ENCODE assay signal across 31 cellular contexts in genomic region chr2:126714191-126714965, GRCh38. TPM values are rescaled to one million over a fixed set of nuclear protein-coding genes. Genes with fewer than 3 reads are reported as not detected.
DNase-seq lines count a peak whose midpoint lies in the region; ATAC-seq, FAIRE-seq and TF ChIP-seq lines count a peak whose summit lies in the region.
"Had no signal": no experiment of that assay in that cellular context is flagged by ENCODE, and none has a peak within 500 bp of the region (broad histone marks: within the 10 kb centered on the region; RNA-seq: fewer than 3 reads in every experiment).

No MANE protein-coding gene starts in this region.

- H2AK5ac ChIP-seq in H1 (ENCODE audit: low read depth, low read length) = no peak overlapping the region

- H3K4me1 ChIP-seq in H1 (replicated peaks in 1 of 4; ENCODE audit: control insufficient read depth in 3 of 4, insufficient read depth in 4 of 4, low read length in 3 of 4) = no peaks in the 10 kb centered on the region
- no peaks in the 10 kb centered on the region for H3K4me1 ChIP-seq in vagina

- H3K27me3 Mint-ChIP-seq in activated CD8-positive, alpha-beta memory T cell treated with anti-CD3 and anti-CD28 coated beads, Interleukin-2, amount 10 ng/mL, durations not matched to agents 7 days and 5 days = no peaks in the 10 kb centered on the region
- H3K27me3 Mint-ChIP-seq: activated naive CD4-positive, alpha-beta T cell treated with anti-CD3 and anti-CD28 coated beads, Interleukin-2, amount 50 U/mL, for 24 hours had no signal

- POLR2A ChIA-PET in H1 (lab: Charles Lee; ENCODE audit: partially characterized antibody) = interaction anchor here (1.1 kb wide), 1 partner anchor 10 kb away, joined by 5 read pairs; no protein-coding TSS in a partner anchor

- no peak overlapping the region for H3K18ac ChIP-seq in H1 (ENCODE audit: extremely low read depth, low read length)

- in situ Hi-C loops in ACHN (cut with HindIII; ENCODE audit: low pct_ligation_motif_present, low pct_unique_long_range_greater_than_20kb, low sequenced_read_pairs) = no loop called here

- H3K27me3 ChIP-seq in H1 (replicated peaks in 1 of 4; ENCODE audit: control insufficient read depth in 3 of 4, extremely low read depth in 1 of 4, insufficient read depth in 3 of 4, low read length in 3 of 4) (no peaks in the 10 kb centered on the region), vagina (no peaks in the 10 kb centered on the region)
- H3K27me3 ChIP-seq: cardiac muscle cell had no signal

- FAIRE-seq in H1 (lab: Jason Lieb, UNC) = no peak

- H2BK120ac ChIP-seq in H1 (replicated peaks; ENCODE audit: low read depth, low read length) = no peak overlapping the region

- TF ChIP-seq RAD21 in H1 (IDR thresholded peaks at IDR 0.05 in 1 of 2, conservative IDR thresholded peaks at IDR 0.05 in 1 of 2; ENCODE audit: low read depth in 2 of 2, low read length in 2 of 2) = no peak

- H3K9me3 Mint-ChIP-seq in activated CD8-positive, alpha-beta memory T cell treated with anti-CD3 and anti-CD28 coated beads, Interleukin-2, amount 10 ng/mL, durations not matched to agents 7 days and 5 days (ENCODE audit: low read depth) = no peaks in the 10 kb centered on the region
- H3K9me3 Mint-ChIP-seq: activated B cell treated with CpG ODN at 0.5 μM for 24 hours; activated naive CD4-positive, alpha-beta T cell treated with anti-CD3 and anti-CD28 coated beads, Interleukin-2, amount 50 U/mL, for 24 hours; dendritic cell treated with granulocyte-macrophage colony-stimulating factor and Interleukin-4, amounts not matched to agents 40 ng/mL and 50 ng/mL, for 4 days; immature natural killer cell; natural killer cell had no signal

- no peak overlapping the region for H2BK5ac ChIP-seq in H1 (ENCODE audit: low read depth, low read length)

- H3K23ac ChIP-seq in H1 (ENCODE audit: insufficient read length) = no peak overlapping the region

- no peak overlapping the region for H3K56ac ChIP-seq in H1 (replicated peaks; ENCODE audit: insufficient read length, low read depth, low read length)

- TF ChIP-seq POLR2A in H1 (IDR thresholded peaks at IDR 0.05; ENCODE audit: control extremely low read depth in 1 of 2, low read depth in 2 of 2, low read length in 2 of 2) = no peak
- TF ChIP-seq POLR2A in vagina (IDR thresholded peaks at IDR 0.05) = no peak

- peak; percentile 21 for DNase-seq in activated CD8-positive, alpha-beta memory T cell treated with anti-CD3 and anti-CD28 coated beads, Interleukin-2, amount 10 ng/mL, durations not matched to agents 7 days and 5 days
- no peak for DNase-seq in activated CD8-positive, alpha-beta memory T cell treated with anti-CD3 and anti-CD28 coated beads, Interleukin-2, amount 50 U/mL, for 48 hours
- peak in 1 of 2 experiments; percentile 11 for DNase-seq in H1 (ENCODE audit: low read depth in 1 of 2, low spot score in 2 of 2)
- peak; percentile 9 for DNase-seq in mucosa of gallbladder (ENCODE audit: low spot score)
- DNase-seq in vagina (ENCODE audit: extremely low spot score in 2 of 2) = peak; percentile 65 to 89
- no peak for DNase-seq in hepatic stellate cell (ENCODE audit: low spot score)
- DNase-seq in ACHN = no peak
- DNase-seq: 8988T; activated B cell treated with CpG ODN at 0.5 μM for 24 hours; activated CD4-positive, alpha-beta T cell treated with anti-CD3 and anti-CD28 coated beads, Interleukin-2, amount 50 U/mL, for 1 hour; anterior cingulate cortex; hypothalamus; immature natural killer cell; natural killer cell; NCI-H2029 treated with DMSO at 0.1 percent for 48 hours; NCI-H2227 treated with DMSO at 0.1 percent for 48 hours; NCI-H526 treated with DMSO at 0.1 percent for 48 hours; SIG-M5; stimulated activated CD4-positive, alpha-beta T cell treated with anti-CD3 and anti-CD28 coated beads, Interleukin-12 subunit alpha, Interleukin-12 subunit beta, amount 100 ng/mL, for 4 hours; stimulated activated CD4-positive, alpha-beta T cell treated with anti-CD3 and anti-CD28 coated beads, Interleukin-4, amount 100 ng/mL, for 1 hour; SW 1271; T1000 had no signal

- H3K4me3 ChIP-seq in H1 (ENCODE audit: extremely low read depth in 1 of 4, insufficient read depth in 2 of 4, low read depth in 3 of 4, low read length in 4 of 4) (no peak overlapping the region), vagina (no peak overlapping the region)
- H3K4me3 ChIP-seq: cardiac muscle cell had no signal

- no peaks in the 10 kb centered on the region for H3K36me3 Mint-ChIP-seq in activated CD8-positive, alpha-beta memory T cell treated with anti-CD3 and anti-CD28 coated beads, Interleukin-2, amount 10 ng/mL, durations not matched to agents 7 days and 5 days
- H3K36me3 Mint-ChIP-seq: activated naive CD4-positive, alpha-beta T cell treated with anti-CD3 and anti-CD28 coated beads, Interleukin-2, amount 50 U/mL, for 24 hours; mesothelial cell of epicardium; natural killer cell had no signal

- H3K4me2 ChIP-seq in H1 (ENCODE audit: insufficient read depth in 1 of 2, low read depth in 2 of 2, low read length in 2 of 2) = no peak overlapping the region

- H2AFZ ChIP-seq in H1 (ENCODE audit: low read length) = 0 out of 2 replicates have a peak overlapping the region, but pooled peaks have one; percentile 58

- CTCF ChIA-PET in activated CD8-positive, alpha-beta memory T cell treated with anti-CD3 and anti-CD28 coated beads, Interleukin-2, amount 10 ng/mL, durations not matched to agents 7 days and 5 days (lab: Charles Lee) = no interaction called here
- CTCF ChIA-PET in H1 (lab: Charles Lee; ENCODE audit: partially characterized antibody) = interaction anchor here (1.1 to 1.5 kb wide), 3 partner anchors 8 to 187 kb away, joined by 3 to 4 read pairs (median 3); no protein-coding TSS in a partner anchor

- H3K9me3 ChIP-seq in H1 (ENCODE audit: insufficient read depth in 2 of 2, low read depth in 1 of 2, low read length in 1 of 2) (0 out of 4 replicates have a peak, but pooled peaks cover 0 to 2% of the 10 kb centered on the region in 2 experiments), vagina (no peaks in the 10 kb centered on the region)

- no peak overlapping the region for H2BK12ac ChIP-seq in H1 (ENCODE audit: low read depth, low read length)

- no peaks in the 10 kb centered on the region for H3K79me2 ChIP-seq in H1 (ENCODE audit: control insufficient read depth in 1 of 2, insufficient read depth in 2 of 2, low read length in 2 of 2)

- no peak overlapping the region for H3K14ac ChIP-seq in H1 (ENCODE audit: insufficient read length)

- H4K5ac ChIP-seq in H1 (ENCODE audit: insufficient read length, low read depth, low read length) = no peak overlapping the region

- no peak overlapping the region for H2BK20ac ChIP-seq in H1 (ENCODE audit: low read length)

- H3K4me1 Mint-ChIP-seq in activated CD8-positive, alpha-beta memory T cell treated with anti-CD3 and anti-CD28 coated beads, Interleukin-2, amount 10 ng/mL, durations not matched to agents 7 days and 5 days = no peaks in the 10 kb centered on the region
- H3K4me1 Mint-ChIP-seq: immature natural killer cell, mesothelial cell of epicardium, natural killer cell had no signal

- intact Hi-C loops in vagina (cut with DNase I) = no loop called here

- H4K8ac ChIP-seq in H1 (ENCODE audit: extremely low read depth, insufficient read depth, low read length) = no peak overlapping the region

- no peak for ATAC-seq in activated CD8-positive, alpha-beta memory T cell treated with anti-CD3 and anti-CD28 coated beads, Interleukin-2, amount 10 ng/mL, durations not matched to agents 7 days and 5 days
- ATAC-seq in GM19463 (IDR thresholded peaks at IDR 0.05; ENCODE audit: unreplicated experiment) = no peak
- ATAC-seq: HCT116, natural killer cell, Panc1 had no signal

- H3K27ac ChIP-seq in H1 (ENCODE audit: low read depth, low read length) (no peak overlapping the region), vagina (no peak overlapping the region)
- H3K27ac ChIP-seq: cardiac muscle cell had no signal

- H2BK15ac ChIP-seq in H1 (ENCODE audit: low read length) = no peak overlapping the region

- no peak overlapping the region for H3K4ac ChIP-seq in H1 (replicated peaks; ENCODE audit: insufficient read length, low read depth, low read length)

- 94% methylated on average over 6 of the region's 6 CpGs; no CpG with 5 or more reads in 1 of the 2 experiments for WGBS in H1 (ENCODE audit: extremely low coverage in 1 of 2, insufficient coverage in 1 of 2, insufficient read length in 1 of 2, insufficient replicate concordance in 2 of 2, low coverage in 1 of 2, low lambda C conversion rate in 2 of 2, missing lambda C conversion rate in 1 of 2), 2 experiments

- H3K36me3 ChIP-seq in H1 (ENCODE audit: control insufficient read depth in 2 of 4, insufficient read depth in 4 of 4, low read length in 3 of 4) (no peaks in the 10 kb centered on the region), vagina (no peaks in the 10 kb centered on the region)
- H3K36me3 ChIP-seq: cardiac muscle cell had no signal

- no peaks in the 10 kb centered on the region for H3K79me1 ChIP-seq in H1 (ENCODE audit: low read depth, low read length)

- H3K23me2 ChIP-seq in H1 (ENCODE audit: low read depth, low read length) = no peaks in the 10 kb centered on the region; the same call in 1 of the 2 replicates

- H3K9ac ChIP-seq in H1 (replicated peaks in 1 of 4; ENCODE audit: extremely low read depth in 1 of 4, low read depth in 3 of 4, low read length in 3 of 4) = no peak overlapping the region

- TF ChIP-seq CTCF in H1 (IDR thresholded peaks at IDR 0.05; ENCODE audit: control extremely low read depth in 1 of 3, insufficient read depth in 1 of 3, low read depth in 1 of 3, low read length in 3 of 3) (no peak), vagina (IDR thresholded peaks at IDR 0.05) (no peak)

- H4K20me1 ChIP-seq in H1 (replicated peaks in 1 of 2; ENCODE audit: control insufficient read depth in 1 of 2, insufficient read depth in 2 of 2, low read length in 2 of 2) = no peaks in the 10 kb centered on the region

- H3K4me3 Mint-ChIP-seq in activated CD8-positive, alpha-beta memory T cell treated with anti-CD3 and anti-CD28 coated beads, Interleukin-2, amount 10 ng/mL, durations not matched to agents 7 days and 5 days = no peak overlapping the region
- H3K4me3 Mint-ChIP-seq: activated B cell treated with CpG ODN at 0.5 μM for 24 hours; activated naive CD4-positive, alpha-beta T cell treated with anti-CD3 and anti-CD28 coated beads, Interleukin-2, amount 50 U/mL, for 24 hours; dendritic cell treated with granulocyte-macrophage colony-stimulating factor and Interleukin-4, amounts not matched to agents 40 ng/mL and 50 ng/mL, for 4 days; immature natural killer cell; mesothelial cell of epicardium; natural killer cell had no signal

- no peak overlapping the region for H3K27ac Mint-ChIP-seq in activated CD8-positive, alpha-beta memory T cell treated with anti-CD3 and anti-CD28 coated beads, Interleukin-2, amount 10 ng/mL, durations not matched to agents 7 days and 5 days
- H3K27ac Mint-ChIP-seq: activated B cell treated with CpG ODN at 0.5 μM for 24 hours; dendritic cell treated with granulocyte-macrophage colony-stimulating factor and Interleukin-4, amounts not matched to agents 40 ng/mL and 50 ng/mL, for 4 days; immature natural killer cell; mesothelial cell of epicardium; natural killer cell had no signal

- no peak for TF ChIP-seq EP300 in H1 (IDR thresholded peaks at IDR 0.05; ENCODE audit: borderline replicate concordance in 1 of 2, low read depth in 2 of 2, low read length in 2 of 2)

- no peak overlapping the region for H4K91ac ChIP-seq in H1 (replicated peaks; ENCODE audit: insufficient read length, low read length)

RNA-seq across cellular contexts. Expression of gene GYPC, which starts 58.4 kb away (rescaled TPM):
- total RNA-seq in activated CD8-positive, alpha-beta memory T cell treated with anti-CD3 and anti-CD28 coated beads, Interleukin-2, amount 10 ng/mL, durations not matched to agents 7 days and 5 days = 10 to 100 TPM; 87.6 to 99.8 TPM
- 26.7 and 26.8 TPM in 2 replicates for total RNA-seq in H1 (2021; fragmentation: NEBNext Ultra II Directional; extraction: Animal tissue kit (Norgen Biotek cat#: 25700))
- 53.6 and 55.1 TPM in 2 replicates for polyA plus RNA-seq in H1 (2011; rRNA removed)
- 48.8 TPM for polyA plus RNA-seq in H1 (2011; cell fraction: cytosol; rRNA removed)
- polyA plus RNA-seq in H1 (2011; cell fraction: nucleus; rRNA removed) = 43.8 TPM
- 35.4 to 41.6 TPM (median 39.4 TPM) in 4 replicates for polyA plus RNA-seq in H1 (2012, experiment 1 of 2)
- 37.6 TPM for polyA plus RNA-seq in H1 (2012, experiment 2 of 2)
- 19.9 TPM for polyA plus RNA-seq in H1 (2013, experiment 1 of 2)
- 21.6 TPM for polyA plus RNA-seq in H1 (2013, experiment 2 of 2)
- polyA minus RNA-seq in H1 (2011; rRNA and poly(A)+ RNA removed) = 30.0 and 32.2 TPM in 2 replicates
- polyA minus RNA-seq in H1 (2011; cell fraction: cytosol; rRNA and poly(A)+ RNA removed) = 10.3 TPM
- 11.7 TPM for polyA minus RNA-seq in H1 (2011; cell fraction: nucleus; rRNA and poly(A)+ RNA removed)
- 51.1 TPM for total RNA-seq in mucosa of gallbladder
- 84.2 TPM for total RNA-seq in vagina
- total RNA-seq: HT-29, MCF 10A had no signal

Comparison
In these comparisons a context has a peak if more than half of its experiments do, and no peak if none do; other contexts are left out.
1. DNase-seq: peak in activated CD8-positive, alpha-beta memory T cell treated with anti-CD3 and anti-CD28 coated beads, Interleukin-2, amount 10 ng/mL, durations not matched to agents 7 days and 5 days (single experiment), mucosa of gallbladder (single experiment) and vagina (2 of 2); none in activated CD8-positive, alpha-beta memory T cell treated with anti-CD3 and anti-CD28 coated beads, Interleukin-2, amount 50 U/mL, for 48 hours (single experiment), hepatic stellate cell (single experiment) and ACHN (single experiment).